In the genomic region with DNA sequence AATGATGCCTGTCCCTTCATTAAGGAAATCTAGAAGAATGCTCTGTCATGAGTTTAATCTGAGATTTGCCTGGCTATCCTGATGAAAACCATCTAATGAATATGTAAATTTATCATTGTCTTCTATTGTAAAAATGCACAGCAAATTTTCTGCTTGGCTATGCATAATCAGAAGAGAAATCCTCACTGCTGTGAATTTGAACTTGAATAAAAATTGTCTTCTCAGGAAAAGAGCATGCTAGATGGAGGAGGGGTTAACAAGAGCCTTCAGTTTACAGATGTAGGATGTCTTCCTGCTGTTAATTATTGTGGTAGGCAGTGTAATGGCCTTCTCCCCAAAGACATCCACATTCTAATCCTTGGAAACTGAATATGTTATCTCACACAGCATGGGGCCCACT, we compare ENCODE assay signal across 31 cellular contexts.
"Had no signal": no experiment of that assay in that cellular context is flagged by ENCODE, and none has a peak within 500 bp of the region (broad histone marks: within the 10 kb centered on the region; RNA-seq: fewer than 3 reads in every experiment).

No MANE protein-coding gene starts in this region.

- ATAC-seq: activated CD8-positive, alpha-beta memory T cell treated with anti-CD3 and anti-CD28 coated beads, Interleukin-2, amount 10 ng/mL, durations not matched to agents 7 days and 5 days; activated naive CD8-positive, alpha-beta T cell treated with anti-CD3 and anti-CD28 coated beads, Interleukin-2, amount 50 U/mL, for 24 hours; K562; PC-3; Right ventricle myocardium inferior had no signal

- DNase-seq: activated CD4-positive, alpha-beta memory T cell treated with anti-CD3 and anti-CD28 coated beads, Interleukin-2, amount 10 ng/mL, durations not matched to agents 7 days and 5 days; activated CD4-positive, alpha-beta T cell treated with anti-CD3 and anti-CD28 coated beads for 1 hour; activated CD4-positive, alpha-beta T cell treated with anti-CD3 and anti-CD28 coated beads for 48 hours; activated CD4-positive, CD25-positive, alpha-beta regulatory T cell; activated CD8-positive, alpha-beta memory T cell treated with anti-CD3 and anti-CD28 coated beads for 24 hours; activated CD8-positive, alpha-beta memory T cell treated with anti-CD3 and anti-CD28 coated beads, Interleukin-2, amount 10 ng/mL, durations not matched to agents 7 days and 5 days; activated CD8-positive, alpha-beta memory T cell treated with anti-CD3 and anti-CD28 coated beads, Interleukin-2, amount 50 U/mL, for 48 hours; activated effector memory CD4-positive, alpha-beta T cell treated with Interleukin-2 at 50 U/mL for 16 hours; activated naive CD4-positive, alpha-beta T cell treated with anti-CD3 and anti-CD28 coated beads, Interleukin-2, amount 10 ng/mL, durations not matched to agents 7 days and 5 days; activated naive CD8-positive, alpha-beta T cell treated with anti-CD3 and anti-CD28 coated beads, Interleukin-2, amount 50 U/mL, for 24 hours; activated T-cell treated with anti-CD3 and anti-CD28 coated beads, Interleukin-2, amount 50 U/mL, for 48 hours; aorta; NCI-H1105; NCI-H1417 treated with DMSO at 0.1 percent for 48 hours; NCI-H2029; NCI-H2171; NCI-H510A; NCI-H526; NCI-H748 treated with DMSO at 0.1 percent for 48 hours; NK-92 treated with Interleukin-12 subunit alpha and Interleukin-12 subunit beta, amount 100 ng/mL, for 24 hours; Peyer's patch; RPMI8226; SIG-M5; T1000; WERI-Rb-1 had no signal

- H3K27ac ChIP-seq: cardiac muscle cell, Peyer's patch, WERI-Rb-1 had no signal

- H3K4me3 Mint-ChIP-seq: activated CD4-positive, alpha-beta memory T cell treated with anti-CD3 and anti-CD28 coated beads, Interleukin-2, amount 10 ng/mL, durations not matched to agents 7 days and 5 days; activated CD8-positive, alpha-beta memory T cell treated with anti-CD3 and anti-CD28 coated beads, Interleukin-2, amount 10 ng/mL, durations not matched to agents 7 days and 5 days; activated naive CD4-positive, alpha-beta T cell treated with anti-CD3 and anti-CD28 coated beads, Interleukin-2, amount 10 ng/mL, durations not matched to agents 7 days and 5 days; activated naive CD8-positive, alpha-beta T cell; activated naive CD8-positive, alpha-beta T cell treated with anti-CD3 and anti-CD28 coated beads, Interleukin-2, amount 50 U/mL, for 24 hours; central memory CD8-positive, alpha-beta T cell had no signal

- H3K27me3 Mint-ChIP-seq: activated CD4-positive, alpha-beta memory T cell treated with anti-CD3 and anti-CD28 coated beads, Interleukin-2, amount 10 ng/mL, durations not matched to agents 7 days and 5 days had no signal

- H3K36me3 Mint-ChIP-seq: activated CD8-positive, alpha-beta memory T cell treated with anti-CD3 and anti-CD28 coated beads, Interleukin-2, amount 10 ng/mL, durations not matched to agents 7 days and 5 days; activated naive CD4-positive, alpha-beta T cell treated with anti-CD3 and anti-CD28 coated beads, Interleukin-2, amount 10 ng/mL, durations not matched to agents 7 days and 5 days; activated naive CD8-positive, alpha-beta T cell had no signal

- H3K9me3 ChIP-seq: Peyer's patch had no signal

- H3K4me1 ChIP-seq: Peyer's patch had no signal

- H3K9me3 Mint-ChIP-seq: activated CD4-positive, alpha-beta memory T cell treated with anti-CD3 and anti-CD28 coated beads, Interleukin-2, amount 10 ng/mL, durations not matched to agents 7 days and 5 days; activated naive CD4-positive, alpha-beta T cell treated with anti-CD3 and anti-CD28 coated beads, Interleukin-2, amount 10 ng/mL, durations not matched to agents 7 days and 5 days; central memory CD8-positive, alpha-beta T cell had no signal

- H3K4me1 Mint-ChIP-seq: activated CD4-positive, alpha-beta memory T cell treated with anti-CD3 and anti-CD28 coated beads, Interleukin-2, amount 10 ng/mL, durations not matched to agents 7 days and 5 days; activated CD8-positive, alpha-beta memory T cell treated with anti-CD3 and anti-CD28 coated beads, Interleukin-2, amount 10 ng/mL, durations not matched to agents 7 days and 5 days; activated naive CD4-positive, alpha-beta T cell treated with anti-CD3 and anti-CD28 coated beads, Interleukin-2, amount 10 ng/mL, durations not matched to agents 7 days and 5 days; activated naive CD8-positive, alpha-beta T cell treated with anti-CD3 and anti-CD28 coated beads, Interleukin-2, amount 50 U/mL, for 24 hours; central memory CD8-positive, alpha-beta T cell had no signal

- H3K27ac Mint-ChIP-seq: activated CD4-positive, alpha-beta memory T cell treated with anti-CD3 and anti-CD28 coated beads, Interleukin-2, amount 10 ng/mL, durations not matched to agents 7 days and 5 days; activated CD8-positive, alpha-beta memory T cell treated with anti-CD3 and anti-CD28 coated beads, Interleukin-2, amount 10 ng/mL, durations not matched to agents 7 days and 5 days; activated naive CD4-positive, alpha-beta T cell treated with anti-CD3 and anti-CD28 coated beads, Interleukin-2, amount 10 ng/mL, durations not matched to agents 7 days and 5 days; activated naive CD8-positive, alpha-beta T cell; activated naive CD8-positive, alpha-beta T cell treated with anti-CD3 and anti-CD28 coated beads, Interleukin-2, amount 50 U/mL, for 24 hours had no signal

- H3K36me3 ChIP-seq: cardiac muscle cell, Peyer's patch, WERI-Rb-1 had no signal

- H3K27me3 ChIP-seq: cardiac muscle cell, Peyer's patch had no signal

- H3K4me3 ChIP-seq: cardiac muscle cell, K562, Peyer's patch had no signal
